ENCODE assay signal across 10 cellular contexts in the genomic region with DNA sequence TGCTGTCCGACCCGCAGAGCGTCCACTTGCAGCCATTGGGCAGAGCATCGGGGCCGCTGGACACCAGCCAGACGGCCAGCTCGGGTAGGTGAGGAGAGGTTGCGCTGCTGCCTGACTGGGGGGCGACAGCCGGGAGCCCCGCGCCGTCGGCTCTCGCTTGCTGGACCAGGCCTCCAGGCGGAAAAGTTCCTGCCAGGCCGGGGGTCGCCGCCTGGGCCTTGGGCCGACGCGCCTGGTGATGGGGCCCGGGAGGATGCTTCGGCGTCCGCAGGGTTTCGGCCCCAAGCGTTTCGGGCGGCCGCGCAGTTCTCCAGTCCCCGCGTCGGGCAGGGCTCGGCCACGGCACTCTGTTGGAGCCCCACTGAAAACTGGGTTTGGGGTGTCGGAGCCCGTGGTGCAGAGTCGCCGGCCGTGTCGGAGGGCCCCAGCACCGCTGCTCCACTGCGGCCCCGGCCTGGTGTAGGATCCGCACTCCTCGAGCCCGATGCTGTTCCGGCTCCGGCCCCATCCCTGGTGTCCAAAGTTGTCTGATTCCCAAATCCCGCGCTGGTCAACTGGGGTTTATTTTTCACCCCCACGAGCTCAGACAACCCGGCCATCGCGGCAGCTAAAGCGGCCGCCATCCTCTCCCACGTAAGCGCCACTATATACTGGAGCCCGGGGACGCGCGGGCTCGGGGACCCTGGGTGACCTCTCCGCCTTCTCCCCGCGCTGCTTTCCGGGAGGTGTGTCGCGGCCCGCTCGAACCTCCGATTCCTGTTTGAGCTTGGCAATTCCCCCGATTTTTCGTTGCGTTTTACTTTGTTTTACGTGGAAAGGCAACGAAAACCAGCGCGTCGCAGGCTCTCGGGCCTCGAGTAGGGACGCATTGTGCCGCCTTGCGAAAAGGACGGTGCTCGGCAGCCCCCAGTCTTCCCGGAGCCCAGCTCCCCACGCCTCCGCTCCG. TPM values are rescaled to one million over a fixed set of nuclear protein-coding genes. Genes with fewer than 3 reads are reported as not detected.
DNase-seq lines count a peak whose midpoint lies in the region; ATAC-seq and TF ChIP-seq lines count a peak whose summit lies in the region.
"Had no signal": no experiment of that assay in that cellular context is flagged by ENCODE, and none has a peak within 500 bp of the region (broad histone marks: within the 10 kb centered on the region; RNA-seq: fewer than 3 reads in every experiment).

No MANE protein-coding gene starts in this region.

- intact Hi-C loops in activated CD8-positive, alpha-beta T cell treated with anti-CD3 and anti-CD28 coated beads for 36 hours (cut with micrococcal nuclease), result no loop called here
- intact Hi-C loops in gastrocnemius medialis (cut with DNase I; ENCODE audit: low total_unique reads), result no loop called here

- H3K9me3 ChIP-seq in gastrocnemius medialis, result no peaks in the 10 kb centered on the region

- peaks cover 55% of the 10 kb centered on the region for H3K27me3 Mint-ChIP-seq in activated CD8-positive, alpha-beta T cell treated with anti-CD3 and anti-CD28 coated beads for 36 hours

- TF ChIP-seq POLR2A in gastrocnemius medialis (IDR thresholded peaks at IDR 0.05) (no peak), GM18505 (IDR thresholded peaks at IDR 0.05; ENCODE audit: borderline replicate concordance, extremely low read depth, insufficient read depth, insufficient read length) (no peak)

- DNase-seq in GM20000 (ENCODE audit: low spot score), result peak; percentile 60
- no peak for DNase-seq in activated CD8-positive, alpha-beta T cell treated with anti-CD3 and anti-CD28 coated beads for 36 hours
- DNase-seq in hepatic stellate cell (ENCODE audit: low spot score), result peak; percentile 37
- DNase-seq in gastrocnemius medialis, result no peak
- no peak for DNase-seq in RPMI8226
- no peak for DNase-seq in pons (ENCODE audit: low spot score)
- no peak for DNase-seq in NCI-H2107 treated with DMSO at 0.1 percent for 48 hours (lab: John Stamatoyannopoulos, UW; ENCODE audit: unreplicated experiment)

- ATAC-seq in activated CD8-positive, alpha-beta T cell treated with anti-CD3 and anti-CD28 coated beads for 36 hours, result no peak
- ATAC-seq in gastrocnemius medialis (no peak), GM18505 (IDR thresholded peaks at IDR 0.05; ENCODE audit: unreplicated experiment) (no peak)
- ATAC-seq: HCT116 had no signal

- H3K27ac ChIP-seq in gastrocnemius medialis, result no peak overlapping the region

- peaks cover 68 to 77% (median 77%) of the 10 kb centered on the region in 3 donors for H3K27me3 ChIP-seq in gastrocnemius medialis

- no peaks in the 10 kb centered on the region for H3K9me3 Mint-ChIP-seq in activated CD8-positive, alpha-beta T cell treated with anti-CD3 and anti-CD28 coated beads for 36 hours

- H3K27ac Mint-ChIP-seq in activated CD8-positive, alpha-beta T cell treated with anti-CD3 and anti-CD28 coated beads for 36 hours, result no peak overlapping the region

- CTCF ChIA-PET in activated CD8-positive, alpha-beta T cell treated with anti-CD3 and anti-CD28 coated beads for 36 hours (lab: Charles Lee), result interaction anchor here (0.9 to 2.5 kb wide), 5 partner anchors 9 to 21 kb away, joined by 3 to 8 read pairs (median 4); no protein-coding TSS in a partner anchor

- no peaks in the 10 kb centered on the region for H3K36me3 ChIP-seq in gastrocnemius medialis

- POLR2A ChIA-PET in activated CD8-positive, alpha-beta T cell treated with anti-CD3 and anti-CD28 coated beads for 36 hours (lab: Charles Lee), result no interaction called here

- no peak for TF ChIP-seq CTCF in GM20000 (IDR thresholded peaks at IDR 0.05; ENCODE audit: extremely low read depth, missing control alignments)
- no peak for TF ChIP-seq CTCF in activated CD8-positive, alpha-beta T cell treated with anti-CD3 and anti-CD28 coated beads for 36 hours (IDR thresholded peaks at IDR 0.05)
- TF ChIP-seq CTCF in gastrocnemius medialis (IDR thresholded peaks at IDR 0.05 in 4 of 5, conservative IDR thresholded peaks at IDR 0.05 in 1 of 5), result no peak

- no peaks in the 10 kb centered on the region for H3K36me3 Mint-ChIP-seq in activated CD8-positive, alpha-beta T cell treated with anti-CD3 and anti-CD28 coated beads for 36 hours (ENCODE audit: low read depth)

- H3K4me1 Mint-ChIP-seq in activated CD8-positive, alpha-beta T cell treated with anti-CD3 and anti-CD28 coated beads for 36 hours (ENCODE audit: low read depth), result peaks cover 11% of the 10 kb centered on the region

- in situ Hi-C loops in gastrocnemius medialis (cut with MboI; ENCODE audit: low sequenced_read_pairs in 4 of 4), result no loop called here

- peaks cover 12 to 22% of the 10 kb centered on the region in 2 donors for H3K4me1 ChIP-seq in gastrocnemius medialis

- peak overlapping the region; percentile 5 for H3K4me3 Mint-ChIP-seq in activated CD8-positive, alpha-beta T cell treated with anti-CD3 and anti-CD28 coated beads for 36 hours

- peak overlapping the region; percentile 36 to 56 (median 44) for H3K4me3 ChIP-seq in gastrocnemius medialis

RNA-seq across cellular contexts. Expression of a gene that starts 0.9 kb away (rescaled TPM):
- total RNA-seq in activated CD8-positive, alpha-beta T cell treated with anti-CD3 and anti-CD28 coated beads for 36 hours, result not detected
- not detected for total RNA-seq in gastrocnemius medialis
- total RNA-seq: temporal lobe had no signal

Comparison
In these comparisons a context has a peak if more than half of its experiments do, and no peak if none do; other contexts are left out.
1. DNase-seq: peak in GM20000 (single experiment) and hepatic stellate cell (single experiment); none in activated CD8-positive, alpha-beta T cell treated with anti-CD3 and anti-CD28 coated beads for 36 hours (single experiment), gastrocnemius medialis (0 of 2), RPMI8226 (single experiment), pons (single experiment) and NCI-H2107 treated with DMSO at 0.1 percent for 48 hours (single experiment).